Comparison of ENCODE assay signal across 8 cellular contexts in genomic region chrX:154805696-154806091, GRCh38. TPM values are rescaled to one million over a fixed set of nuclear protein-coding genes. Genes with fewer than 3 reads are reported as not detected.
DNase-seq lines count a peak whose midpoint lies in the region; ATAC-seq and TF ChIP-seq lines count a peak whose summit lies in the region.

No MANE protein-coding gene starts in this region.

- H3K9me3 Mint-ChIP-seq in T-helper 2 cell treated with Interferon-gamma antibody and Interleukin-4, amounts not matched to agents 5 μg/mL and 100 μg/mL, for 36 hours: peaks cover 11% of the 10 kb centered on the region
- peaks cover 27% of the 10 kb centered on the region for H3K9me3 Mint-ChIP-seq in WTC11

- TF ChIP-seq CTCF in WTC11 (IDR thresholded peaks at IDR 0.05): no peak

- peak overlapping the region; percentile 83 for H3K4me3 Mint-ChIP-seq in T-helper 2 cell treated with Interferon-gamma antibody and Interleukin-4, amounts not matched to agents 5 μg/mL and 100 μg/mL, for 36 hours
- H3K4me3 Mint-ChIP-seq in WTC11: peak overlapping the region; percentile 73

- peaks cover 31% of the 10 kb centered on the region for H3K4me1 Mint-ChIP-seq in T-helper 2 cell treated with Interferon-gamma antibody and Interleukin-4, amounts not matched to agents 5 μg/mL and 100 μg/mL, for 36 hours (ENCODE audit: low read depth)
- H3K4me1 Mint-ChIP-seq in WTC11: peaks cover 18% of the 10 kb centered on the region

- peak overlapping the region; percentile 47 to 64 (median 57) for H3K4me3 ChIP-seq in skin epidermis

- H3K27ac Mint-ChIP-seq in T-helper 2 cell treated with Interferon-gamma antibody and Interleukin-4, amounts not matched to agents 5 μg/mL and 100 μg/mL, for 36 hours: peak overlapping the region; percentile 62
- H3K27ac Mint-ChIP-seq in WTC11: no peak overlapping the region

- no peak for DNase-seq in T-helper 2 cell treated with Interferon-gamma antibody and Interleukin-4, amounts not matched to agents 5 μg/mL and 100 μg/mL, for 36 hours (ENCODE audit: low spot score)
- DNase-seq in T-helper 2 cell: no peak
- DNase-seq in WTC11 (ENCODE audit: low spot score): no peak
- no peak for DNase-seq in left ventricle myocardium superior
- no peak for DNase-seq in activated CD4-positive, alpha-beta T cell treated with anti-CD3 and anti-CD28 coated beads for 48 hours

- peaks cover 4% of the 10 kb centered on the region for H3K36me3 Mint-ChIP-seq in T-helper 2 cell treated with Interferon-gamma antibody and Interleukin-4, amounts not matched to agents 5 μg/mL and 100 μg/mL, for 36 hours (ENCODE audit: low read depth)
- H3K36me3 Mint-ChIP-seq in WTC11: peaks cover 9% of the 10 kb centered on the region

- peak overlapping the region in 15 of 21 experiments; percentile 25 to 76 (median 56) for H3K27ac ChIP-seq in skin epidermis

- intact Hi-C loops in left ventricle myocardium superior (cut with micrococcal nuclease): no loop called here

- POLR2A ChIA-PET in WTC11 (lab: Charles Lee): interaction anchor here (1.0 kb wide), 1 partner anchor 57 kb away, joined by 3 read pairs; no protein-coding TSS in a partner anchor

- H3K27me3 Mint-ChIP-seq in T-helper 2 cell treated with Interferon-gamma antibody and Interleukin-4, amounts not matched to agents 5 μg/mL and 100 μg/mL, for 36 hours (ENCODE audit: low read depth): no peaks in the 10 kb centered on the region
- H3K27me3 Mint-ChIP-seq in WTC11 (ENCODE audit: low read depth): peaks cover 64% of the 10 kb centered on the region

- CTCF ChIA-PET in WTC11 (lab: Charles Lee): interaction anchor here (1.0 to 1.1 kb wide), 2 partner anchors 15 to 43 kb away, joined by 3 to 5 read pairs; partner anchors contain the start of gene DKC1

- ATAC-seq in WTC11 (peak; percentile 24), left ventricle myocardium superior (peak; percentile 46), GM19463 (IDR thresholded peaks at IDR 0.05; ENCODE audit: unreplicated experiment) (no peak), HG02571 (IDR thresholded peaks at IDR 0.05; ENCODE audit: unreplicated experiment) (no peak)

TF ChIP-seq in WTC11, 78 proteins besides CTCF, POLR2A, EP300 and RAD21:
- no peak for TF ChIP-seq MAX (CRISPR knock-in tag; IDR thresholded peaks at IDR 0.05)

RNA-seq across cellular contexts. Expression of gene MPP1, which starts 0.4 kb away (rescaled TPM):
- total RNA-seq in WTC11 (2021): 14.3 to 15.8 TPM (median 14.7 TPM) in 3 replicates
- 36.3 TPM for total RNA-seq in left ventricle myocardium superior

RNA-seq across cellular contexts. Expression of gene SMIM9, which starts 28.8 kb away (rescaled TPM):
- total RNA-seq in WTC11 (2021) (not detected in 3 replicates), left ventricle myocardium superior (not detected)

RNA-seq across cellular contexts. Expression of gene DKC1, which starts 43.0 kb away (rescaled TPM):
- total RNA-seq in WTC11 (2021) (108 to 123 TPM (median 112 TPM) in 3 replicates), left ventricle myocardium superior (24.1 TPM)

RNA-seq across cellular contexts. Expression of gene GAB3, which starts 54.8 kb away (rescaled TPM):
- total RNA-seq in WTC11 (2021): 0.66 to 1.0 TPM (median 0.72 TPM) in 3 replicates
- total RNA-seq in left ventricle myocardium superior: 14.1 TPM

Comparison
In these comparisons a context has a peak if more than half of its experiments do, and no peak if none do; other contexts are left out.
1. ATAC-seq: peak in WTC11 (single experiment) and left ventricle myocardium superior (single experiment); none in GM19463 (single experiment) and HG02571 (single experiment).